In the genomic region with DNA sequence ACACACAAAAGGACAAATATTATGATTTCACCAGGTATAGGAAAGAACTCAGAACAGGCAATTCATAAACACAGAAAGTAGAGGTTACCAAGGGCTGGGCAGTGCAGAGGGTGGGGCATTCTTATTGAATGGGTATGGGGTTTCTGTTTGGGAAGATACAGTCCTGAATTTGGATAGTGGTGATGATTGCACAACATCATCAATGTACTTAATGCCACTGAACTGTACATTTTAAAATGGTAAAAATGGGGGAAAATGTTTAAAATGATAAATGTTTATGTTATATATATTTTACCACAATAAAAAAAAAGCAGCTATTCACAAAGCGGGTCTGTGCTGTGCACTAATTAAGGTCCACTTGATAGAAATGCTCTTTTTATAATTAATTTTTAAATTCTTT, we compare ENCODE assay signal across 8 cellular contexts.
"Had no signal": no experiment of that assay in that cellular context is flagged by ENCODE, and none has a peak within 500 bp of the region (broad histone marks: within the 10 kb centered on the region; RNA-seq: fewer than 3 reads in every experiment).

No MANE protein-coding gene starts in this region.

- H3K4me3 ChIP-seq: GM23248, HAP-1 had no signal

- DNase-seq: GM23248, GOT3, H7, HFFc6, KG1 had no signal

- H3K9ac ChIP-seq: GM23248 had no signal

- H3K27ac ChIP-seq: GM23248, HL-60 had no signal

- H3K36me3 ChIP-seq: HAP-1 had no signal

- H3K4me1 ChIP-seq: HAP-1 had no signal

- ATAC-seq: HCT116 had no signal

- H2AFZ ChIP-seq: GM23248 had no signal

- H3K9me3 ChIP-seq: HAP-1 had no signal
